ENCODE assay signal across 8 cellular contexts in the genomic region with DNA sequence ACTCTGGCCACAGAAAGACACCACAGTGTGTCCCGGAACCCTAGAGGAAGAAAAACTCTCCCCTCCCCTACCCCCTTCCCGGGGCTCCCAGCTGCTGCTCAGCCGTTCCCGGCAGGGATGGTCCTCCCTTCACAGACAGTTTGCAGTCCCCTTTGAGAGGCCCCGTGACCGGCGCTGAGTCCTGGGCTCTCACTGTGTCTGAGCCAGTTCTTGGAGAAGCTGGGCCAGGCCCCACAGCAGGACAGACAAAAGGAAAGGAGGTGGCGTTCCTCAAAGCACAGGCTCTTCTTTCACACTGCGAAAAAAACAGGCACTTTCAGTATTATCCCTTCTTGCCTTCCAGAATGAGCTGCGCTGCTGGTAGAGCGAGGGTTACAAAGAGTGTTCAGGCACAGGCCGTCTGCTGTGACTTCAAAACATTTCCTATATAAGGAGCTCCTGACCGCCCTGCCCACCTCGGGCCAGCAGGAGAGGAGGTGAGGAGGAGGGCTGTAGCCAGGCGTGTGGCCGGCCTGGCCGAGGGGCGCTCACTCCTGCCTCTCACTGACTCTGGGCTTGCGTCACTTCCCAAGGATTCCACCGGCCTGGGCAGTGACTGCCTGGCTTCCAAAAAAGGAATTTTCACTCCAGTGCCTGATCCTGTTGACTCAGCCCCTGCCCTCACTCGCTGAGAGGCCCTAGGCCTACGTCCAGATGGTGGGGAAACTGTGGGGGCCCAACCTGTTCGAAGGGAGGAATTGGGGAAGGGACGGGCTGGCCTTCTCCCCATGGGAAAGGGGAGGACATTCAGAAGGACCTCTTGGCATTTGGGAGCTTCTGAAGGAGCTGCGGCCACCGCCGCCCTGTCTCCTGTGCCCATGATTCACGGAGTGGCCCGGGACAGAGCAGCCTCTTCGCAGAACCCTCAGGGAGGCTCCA. TPM values are rescaled to one million over a fixed set of nuclear protein-coding genes. Genes with fewer than 3 reads are reported as not detected.
DNase-seq lines count a peak whose midpoint lies in the region; ATAC-seq and TF ChIP-seq lines count a peak whose summit lies in the region.

No MANE protein-coding gene starts in this region.

- no peak for TF ChIP-seq EP300 in suprapubic skin (IDR thresholded peaks at IDR 0.05)

- no peaks in the 10 kb centered on the region for H3K9me3 Mint-ChIP-seq in activated CD8-positive, alpha-beta T cell treated with anti-CD3 and anti-CD28 coated beads for 36 hours

- TF ChIP-seq CTCF in dorsolateral prefrontal cortex (IDR thresholded peaks at IDR 0.05 in 54 of 56, conservative IDR thresholded peaks at IDR 0.05 in 2 of 56; ENCODE audit: low read depth in 1 of 56, partially characterized antibody in 56 of 56) (peak in 1 of 56 donors; percentile 5), suprapubic skin (IDR thresholded peaks at IDR 0.05) (no peak)
- no peak for TF ChIP-seq CTCF in activated CD8-positive, alpha-beta T cell treated with anti-CD3 and anti-CD28 coated beads for 36 hours (IDR thresholded peaks at IDR 0.05)

- H3K36me3 Mint-ChIP-seq in activated CD8-positive, alpha-beta T cell treated with anti-CD3 and anti-CD28 coated beads for 36 hours (ENCODE audit: low read depth): no peaks in the 10 kb centered on the region

- H3K4me1 Mint-ChIP-seq in activated CD8-positive, alpha-beta T cell treated with anti-CD3 and anti-CD28 coated beads for 36 hours (ENCODE audit: low read depth): no peaks in the 10 kb centered on the region

- peak in 1 of 2 donors; percentile 36 for TF ChIP-seq POLR2A in suprapubic skin (IDR thresholded peaks at IDR 0.05)

- H3K4me3 ChIP-seq in dorsolateral prefrontal cortex (peak overlapping the region in 51 of 59 donors; percentile 1 to 52 (median 31)), suprapubic skin (peak overlapping the region; percentile 33)

- no peak overlapping the region for H3K27ac Mint-ChIP-seq in activated CD8-positive, alpha-beta T cell treated with anti-CD3 and anti-CD28 coated beads for 36 hours

- intact Hi-C loops in dorsolateral prefrontal cortex (cut with DNase I): no loop called here
- intact Hi-C loops in activated CD8-positive, alpha-beta T cell treated with anti-CD3 and anti-CD28 coated beads for 36 hours (cut with micrococcal nuclease): no loop called here

- H3K4me1 ChIP-seq in suprapubic skin: peaks cover 16% of the 10 kb centered on the region

- WGBS in suprapubic skin: 31% methylated on average over 7 of the region's 30 CpGs

- peak; percentile 76 for DNase-seq in HuH-7 (ENCODE audit: low spot score)
- DNase-seq in dorsolateral prefrontal cortex: peak in 5 of 10 donors; percentile 35 to 58 (median 46)
- DNase-seq in left lobe of liver (ENCODE audit: low spot score): no peak
- peak; percentile 88 to 91 for DNase-seq in suprapubic skin (ENCODE audit: low spot score in 2 of 2)
- no peak for DNase-seq in NCI-H187 treated with DMSO at 0.1 percent for 48 hours (lab: John Stamatoyannopoulos, UW)
- no peak for DNase-seq in activated CD8-positive, alpha-beta T cell treated with anti-CD3 and anti-CD28 coated beads for 36 hours

- peaks cover 0 to 8% (median 0%) of the 10 kb centered on the region in 45 donors for H3K27me3 ChIP-seq in dorsolateral prefrontal cortex
- no peaks in the 10 kb centered on the region for H3K27me3 ChIP-seq in suprapubic skin

- H3K9me3 ChIP-seq in suprapubic skin: no peaks in the 10 kb centered on the region

- H3K4me3 Mint-ChIP-seq in activated CD8-positive, alpha-beta T cell treated with anti-CD3 and anti-CD28 coated beads for 36 hours: no peak overlapping the region

- CTCF ChIA-PET in activated CD8-positive, alpha-beta T cell treated with anti-CD3 and anti-CD28 coated beads for 36 hours (lab: Charles Lee): no interaction called here

- peaks cover 12% of the 10 kb centered on the region for H3K27me3 Mint-ChIP-seq in activated CD8-positive, alpha-beta T cell treated with anti-CD3 and anti-CD28 coated beads for 36 hours

- POLR2A ChIA-PET in activated CD8-positive, alpha-beta T cell treated with anti-CD3 and anti-CD28 coated beads for 36 hours (lab: Charles Lee): interaction anchor here (1.7 kb wide), 1 partner anchor 9 kb away, joined by 4 read pairs; no protein-coding TSS in a partner anchor

- ATAC-seq in left lobe of liver (peak; percentile 73), GM18870 (IDR thresholded peaks at IDR 0.05; ENCODE audit: unreplicated experiment) (no peak), HG03108 (IDR thresholded peaks at IDR 0.05; ENCODE audit: unreplicated experiment) (no peak)
- no peak for ATAC-seq in activated CD8-positive, alpha-beta T cell treated with anti-CD3 and anti-CD28 coated beads for 36 hours

- H3K27ac ChIP-seq in dorsolateral prefrontal cortex (peak overlapping the region in 57 of 59 donors; percentile 5 to 94 (median 79)), suprapubic skin (peak overlapping the region; percentile 88)

- no peaks in the 10 kb centered on the region for H3K36me3 ChIP-seq in suprapubic skin

RNA-seq across cellular contexts. Expression of gene CIDEA, which starts 24.9 kb away (rescaled TPM):
- 10 to 100 TPM in 10 of 120 experiments, 1 to 10 TPM in 110; 2.0 to 14.5 (median 6.9) TPM for total RNA-seq in dorsolateral prefrontal cortex
- not detected for total RNA-seq in left lobe of liver
- total RNA-seq in suprapubic skin: 10 to 100 TPM; 17.5 to 72.2 (median 36.4) TPM
- not detected for total RNA-seq in activated CD8-positive, alpha-beta T cell treated with anti-CD3 and anti-CD28 coated beads for 36 hours

RNA-seq across cellular contexts. Expression of gene TUBB6, which starts 29.0 kb away (rescaled TPM):
- total RNA-seq in dorsolateral prefrontal cortex (10 to 100 TPM in 65 of 120 experiments, 1 to 10 TPM in 55; 3.0 to 28.4 (median 10.7) TPM), left lobe of liver (5.2 TPM), suprapubic skin (100 to 1,000 TPM; 211 to 298 (median 220) TPM)
- 10 to 100 TPM; 11.5 to 12.6 TPM for total RNA-seq in activated CD8-positive, alpha-beta T cell treated with anti-CD3 and anti-CD28 coated beads for 36 hours

Comparison
In these comparisons a context has a peak if more than half of its experiments do, and no peak if none do; other contexts are left out.
1. DNase-seq: peak in HuH-7 (single experiment) and suprapubic skin (2 of 2); none in left lobe of liver (single experiment), NCI-H187 treated with DMSO at 0.1 percent for 48 hours (single experiment) and activated CD8-positive, alpha-beta T cell treated with anti-CD3 and anti-CD28 coated beads for 36 hours (single experiment).
2. RNA of gene TUBB6, which starts 29.0 kb away (total RNA-seq): 211 to 298 TPM in suprapubic skin; 11.5 to 12.6 TPM in activated CD8-positive, alpha-beta T cell treated with anti-CD3 and anti-CD28 coated beads for 36 hours, 3.0 to 28.4 TPM in dorsolateral prefrontal cortex and 5.2 TPM in left lobe of liver (single experiment); every median in the first group is over 4 times any median in the second.